ENCODE assay signal across 22 cellular contexts in the genomic region with DNA sequence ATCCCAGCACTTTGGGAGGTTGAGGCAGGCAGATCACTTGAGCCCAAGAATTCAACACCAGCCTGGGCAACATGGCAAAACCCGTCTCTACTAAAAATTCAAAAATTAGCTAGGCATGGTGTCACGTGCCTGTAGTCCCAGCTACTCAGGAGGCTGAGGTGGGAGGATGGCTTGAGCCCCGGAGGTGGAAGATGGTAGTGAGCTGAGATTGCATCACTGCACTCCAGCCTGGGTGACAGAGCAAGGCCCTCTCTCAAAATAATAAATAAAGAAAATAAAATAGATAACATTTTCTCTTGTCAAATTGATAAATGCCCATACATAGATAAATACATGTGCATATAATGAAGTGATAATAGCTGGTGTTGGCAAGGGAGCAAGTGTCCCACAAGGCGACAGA.
"Had no signal": no experiment of that assay in that cellular context is flagged by ENCODE, and none has a peak within 500 bp of the region (broad histone marks: within the 10 kb centered on the region; RNA-seq: fewer than 3 reads in every experiment).

No MANE protein-coding gene starts in this region.

- H3K9me3 ChIP-seq: heart right ventricle, left ventricle myocardium inferior, lower lobe of right lung, ovary, right atrium auricular region, sigmoid colon, thoracic aorta had no signal

- H3K4me1 ChIP-seq: heart right ventricle, left ventricle myocardium inferior, lower lobe of right lung, right atrium auricular region, sigmoid colon had no signal

- H3K27ac Mint-ChIP-seq: immature natural killer cell; memory B cell; mesothelial cell of epicardium; natural killer cell; stimulated activated naive B cell treated with anti-CD40 and anti-IgM and Interleukin-4, amounts not matched to agents 10 μg/mL and 1 μg/mL and 100 μg/mL, for 72 hours; stimulated activated naive CD8-positive, alpha-beta T cell treated with anti-CD3 and anti-CD28 coated beads, Interleukin-15, amount 100 ng/mL, for 72 hours had no signal

- H3K4me3 ChIP-seq: dorsolateral prefrontal cortex, heart right ventricle, left ventricle myocardium inferior, lower lobe of right lung, ovary, right atrium auricular region, sigmoid colon, skin epidermis, thoracic aorta had no signal

- H3K9me3 Mint-ChIP-seq: natural killer cell had no signal

- H3K36me3 ChIP-seq: heart right ventricle, left ventricle myocardium inferior, lower lobe of right lung, ovary, right atrium auricular region, sigmoid colon, thoracic aorta had no signal

- H3K4me1 Mint-ChIP-seq: memory B cell; mesothelial cell of epicardium; natural killer cell; stimulated activated naive B cell treated with anti-CD40 and anti-IgM and Interleukin-4, amounts not matched to agents 10 μg/mL and 1 μg/mL and 100 μg/mL, for 72 hours; stimulated activated naive CD8-positive, alpha-beta T cell treated with anti-CD3 and anti-CD28 coated beads, Interleukin-15, amount 100 ng/mL, for 72 hours had no signal

- H3K36me3 Mint-ChIP-seq: natural killer cell had no signal

- H3K27ac ChIP-seq: dorsolateral prefrontal cortex, heart right ventricle, left ventricle myocardium inferior, lower lobe of right lung, ovary, right atrium auricular region, thoracic aorta had no signal

- ATAC-seq: heart right ventricle; left cardiac atrium; lower lobe of right lung; natural killer cell; stimulated activated naive B cell treated with anti-CD40 and anti-IgM and Interleukin-4, amounts not matched to agents 10 μg/mL and 1 μg/mL and 100 μg/mL, for 72 hours; stimulated activated naive CD8-positive, alpha-beta T cell treated with anti-CD3 and anti-CD28 coated beads, Interleukin-15, amount 100 ng/mL, for 72 hours had no signal

- H3K4me3 Mint-ChIP-seq: immature natural killer cell; memory B cell; mesothelial cell of epicardium; natural killer cell; neural crest cell; stimulated activated naive B cell treated with anti-CD40 and anti-IgM and Interleukin-4, amounts not matched to agents 10 μg/mL and 1 μg/mL and 100 μg/mL, for 72 hours; stimulated activated naive CD8-positive, alpha-beta T cell treated with anti-CD3 and anti-CD28 coated beads, Interleukin-15, amount 100 ng/mL, for 72 hours had no signal

- H3K27me3 ChIP-seq: dorsolateral prefrontal cortex, heart right ventricle, ovary, right atrium auricular region, sigmoid colon had no signal

- DNase-seq: cortex of kidney; effector CD8-positive, alpha-beta T cell; heart right ventricle; immature natural killer cell; left cardiac atrium; left ventricle myocardium inferior; lower lobe of right lung; natural killer cell; sigmoid colon; stimulated activated CD4-positive, alpha-beta T cell treated with anti-CD3 and anti-CD28 coated beads, Interleukin-2, amount 100 ng/mL, for 24 hours; stimulated activated CD4-positive, alpha-beta T cell treated with anti-CD3 and anti-CD28 coated beads, Interleukin-4, amount 100 ng/mL, for 4 hours; stimulated activated naive B cell treated with anti-CD40 and anti-IgM and Interleukin-4, amounts not matched to agents 10 μg/mL and 1 μg/mL and 100 μg/mL, for 72 hours; stimulated activated naive CD8-positive, alpha-beta T cell treated with anti-CD3 and anti-CD28 coated beads, Interleukin-15, amount 100 ng/mL, for 72 hours; trophoblast cell had no signal
